In the genomic region with DNA sequence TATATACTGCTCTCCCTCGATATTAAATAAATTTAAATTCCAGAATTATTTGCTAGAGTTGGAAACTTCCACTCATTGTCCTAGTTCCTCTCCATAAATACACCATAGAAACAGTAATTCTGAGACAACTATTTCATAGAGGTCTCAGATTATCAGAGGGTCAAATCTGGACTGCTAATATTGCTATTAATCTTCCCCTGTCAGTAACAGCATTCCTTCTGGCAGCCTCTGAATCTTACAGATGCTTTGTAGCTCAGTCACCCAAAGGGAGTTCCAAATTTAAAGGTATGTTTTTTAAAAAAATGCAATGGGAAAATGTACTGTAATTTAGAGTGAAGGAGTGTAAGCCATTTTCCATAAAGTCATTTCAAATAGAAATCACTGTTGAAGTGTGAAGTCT, we compare ENCODE assay signal across 19 cellular contexts.
A peak's percentile ranks its signal among the peaks of the same experiment; 100 is the strongest.
DNase-seq lines count a peak whose midpoint lies in the region; ATAC-seq and TF ChIP-seq lines count a peak whose summit lies in the region.
"Had no signal": no experiment of that assay in that cellular context is flagged by ENCODE, and none has a peak within 500 bp of the region (broad histone marks: within the 10 kb centered on the region; RNA-seq: fewer than 3 reads in every experiment).

No MANE protein-coding gene starts in this region.

- H2AFZ ChIP-seq in neuronal stem cell (ENCODE audit: low read length), result no peak overlapping the region

- H3K27ac Mint-ChIP-seq in Caco-2 (ENCODE audit: unreplicated experiment), result no peak overlapping the region
- H3K27ac Mint-ChIP-seq: CD8-positive, alpha-beta T cell had no signal

- no peak for TF ChIP-seq POLR2A in gastrocnemius medialis (IDR thresholded peaks at IDR 0.05)
- no peak for TF ChIP-seq POLR2A in transverse colon (IDR thresholded peaks at IDR 0.05)

- no peak overlapping the region for H3K4me3 ChIP-seq in mesodermal cell (ENCODE audit: extremely low read depth, insufficient read depth, low read length, poor library complexity, severe bottlenecking)
- no peak overlapping the region for H3K4me3 ChIP-seq in gastrocnemius medialis
- H3K4me3 ChIP-seq in Caco-2 (ENCODE audit: low read depth, low read length), result no peak overlapping the region
- H3K4me3 ChIP-seq in neuronal stem cell (ENCODE audit: low read length in 2 of 2), result no peak overlapping the region
- no peak overlapping the region for H3K4me3 ChIP-seq in transverse colon
- H3K4me3 ChIP-seq: BLaER1 treated with 17β-estradiol and CSF1 and Interleukin-3, amounts not matched to agents 10 nM and 100 nM had no signal

- H3K27me3 Mint-ChIP-seq in Caco-2 (ENCODE audit: insufficient read depth, unreplicated experiment), result no peaks in the 10 kb centered on the region

- in situ Hi-C loops in gastrocnemius medialis (cut with MboI; ENCODE audit: low sequenced_read_pairs in 4 of 4), result no loop called here
- in situ Hi-C loops in transverse colon (cut with MboI; ENCODE audit: low pct_ligation_motif_present in 1 of 4, low pct_unique_long_range_greater_than_20kb in 1 of 4, low sequenced_read_pairs in 3 of 4), result no loop called here

- no peak overlapping the region for H2BK15ac ChIP-seq in neuronal stem cell (ENCODE audit: low read length)

- no peak overlapping the region for H3K4ac ChIP-seq in neuronal stem cell (ENCODE audit: low read length)

- TF ChIP-seq CTCF in VCaP (conservative IDR thresholded peaks at IDR 0.05) (no peak), gastrocnemius medialis (IDR thresholded peaks at IDR 0.05 in 4 of 5, conservative IDR thresholded peaks at IDR 0.05 in 1 of 5) (no peak), Caco-2 (IDR thresholded peaks at IDR 0.05; ENCODE audit: insufficient read depth in 1 of 2, low read depth in 1 of 2, low read length in 1 of 2, severe bottlenecking in 1 of 2, unreplicated experiment in 1 of 2) (no peak), transverse colon (IDR thresholded peaks at IDR 0.05) (no peak)

- CTCF ChIA-PET in Caco-2 (lab: Charles Lee), result no interaction called here

- no peak overlapping the region for H4K8ac ChIP-seq in neuronal stem cell (ENCODE audit: low read depth, low read length)

- BruUV-seq in Caco-2 (replicated peaks; lab: Mats Ljungman, UMichigan), result no TSS peak

- DNase-seq in Daoy (ENCODE audit: low read depth) (peak; percentile 8), gastrocnemius medialis (no peak), Caco-2 (no peak), neuronal stem cell (ENCODE audit: low spot score) (no peak), transverse colon (no peak)
- DNase-seq: CD8-positive, alpha-beta T cell; DMS79; GOT3; KG1; NCI-H1436; NCI-H1930; NCI-H345; NCI-H524 treated with DMSO at 0.1 percent for 48 hours; Right ventricle myocardium superior had no signal

- intact Hi-C loops in gastrocnemius medialis (cut with DNase I; ENCODE audit: low total_unique reads) (no loop called here), Caco-2 (cut with micrococcal nuclease; ENCODE audit: unreplicated experiment) (no loop called here), transverse colon (cut with DNase I; ENCODE audit: low total_unique reads) (no loop called here)

- H3K9ac ChIP-seq in neuronal stem cell (ENCODE audit: low read depth, low read length, poor library complexity), result no peak overlapping the region
- H3K9ac ChIP-seq: BLaER1 treated with 17β-estradiol and CSF1 and Interleukin-3, amounts not matched to agents 10 nM and 100 nM had no signal

- no peak overlapping the region for H3K18ac ChIP-seq in neuronal stem cell (ENCODE audit: low read length)

- H2BK12ac ChIP-seq in neuronal stem cell (ENCODE audit: low read length), result no peak overlapping the region

- no peaks in the 10 kb centered on the region for H3K79me1 ChIP-seq in neuronal stem cell (ENCODE audit: low read depth, low read length)

- H2BK5ac ChIP-seq in neuronal stem cell (ENCODE audit: low read length), result no peak overlapping the region

- no peak for TF ChIP-seq RAD21 in Ishikawa (IDR thresholded peaks at IDR 0.05; ENCODE audit: low read depth)

- H2AK5ac ChIP-seq in neuronal stem cell (ENCODE audit: low read depth, low read length), result no peak overlapping the region

- no peaks in the 10 kb centered on the region for H3K36me3 Mint-ChIP-seq in Caco-2 (ENCODE audit: insufficient read depth, unreplicated experiment)
- H3K36me3 Mint-ChIP-seq: CD8-positive, alpha-beta T cell had no signal

- no peak overlapping the region for H4K91ac ChIP-seq in neuronal stem cell (ENCODE audit: low read depth, low read length, poor library complexity)

- H3K14ac ChIP-seq in neuronal stem cell (ENCODE audit: low read length), result no peak overlapping the region

- no peaks in the 10 kb centered on the region for H3K36me3 ChIP-seq in mesodermal cell (ENCODE audit: control insufficient read depth, insufficient read depth, low read length)
- H3K36me3 ChIP-seq in gastrocnemius medialis, result no peaks in the 10 kb centered on the region
- H3K36me3 ChIP-seq in Caco-2 (ENCODE audit: control insufficient read depth, insufficient read depth, low read length), result no peaks in the 10 kb centered on the region
- H3K36me3 ChIP-seq in neuronal stem cell (replicated peaks in 1 of 2; ENCODE audit: control insufficient read depth in 2 of 2, insufficient read depth in 2 of 2, low read length in 2 of 2), result no peaks in the 10 kb centered on the region
- no peaks in the 10 kb centered on the region for H3K36me3 ChIP-seq in transverse colon
- H3K36me3 ChIP-seq: BLaER1 treated with 17β-estradiol and CSF1 and Interleukin-3, amounts not matched to agents 10 nM and 100 nM had no signal

- POLR2A ChIA-PET in Caco-2 (lab: Charles Lee), result no interaction called here

- TF ChIP-seq EP300 in Ishikawa (IDR thresholded peaks at IDR 0.05; ENCODE audit: borderline replicate concordance) (no peak), transverse colon (IDR thresholded peaks at IDR 0.05; ENCODE audit: low read depth) (no peak)

- no peak overlapping the region for H2BK120ac ChIP-seq in neuronal stem cell (ENCODE audit: low read depth, low read length)

- H3K9me3 Mint-ChIP-seq in Caco-2 (ENCODE audit: unreplicated experiment), result no peaks in the 10 kb centered on the region
- H3K9me3 Mint-ChIP-seq: CD8-positive, alpha-beta T cell had no signal

- H3K27me3 ChIP-seq in gastrocnemius medialis (no peaks in the 10 kb centered on the region), Caco-2 (replicated peaks; ENCODE audit: control insufficient read depth, insufficient read depth, low read length) (no peaks in the 10 kb centered on the region), neuronal stem cell (ENCODE audit: control insufficient read depth in 3 of 3, insufficient read depth in 3 of 3, low read depth in 1 of 3, low read length in 3 of 3) (no peaks in the 10 kb centered on the region), transverse colon (no peaks in the 10 kb centered on the region)
- H3K27me3 ChIP-seq: BLaER1 treated with 17β-estradiol and CSF1 and Interleukin-3, amounts not matched to agents 10 nM and 100 nM had no signal

- no peaks in the 10 kb centered on the region for H3K4me1 Mint-ChIP-seq in Caco-2 (ENCODE audit: low read depth, unreplicated experiment)

- H3K4me1 ChIP-seq in mesodermal cell (ENCODE audit: control insufficient read depth, insufficient read depth, low read length, poor library complexity, severe bottlenecking), result peaks cover 4% of the 10 kb centered on the region
- no peaks in the 10 kb centered on the region for H3K4me1 ChIP-seq in gastrocnemius medialis
- H3K4me1 ChIP-seq in Caco-2, result no peaks in the 10 kb centered on the region
- peaks cover 0 to 5% of the 10 kb centered on the region in 2 donors for H3K4me1 ChIP-seq in neuronal stem cell (ENCODE audit: control insufficient read depth in 2 of 2, insufficient read depth in 1 of 2, low read depth in 1 of 2, low read length in 2 of 2)
- no peaks in the 10 kb centered on the region for H3K4me1 ChIP-seq in transverse colon
- H3K4me1 ChIP-seq: BLaER1 treated with 17β-estradiol and CSF1 and Interleukin-3, amounts not matched to agents 10 nM and 100 nM had no signal

- H3K4me2 ChIP-seq in neuronal stem cell (ENCODE audit: insufficient read depth, low read length, poor library complexity, severe bottlenecking), result no peak overlapping the region
- H3K4me2 ChIP-seq: BLaER1 treated with 17β-estradiol and CSF1 and Interleukin-3, amounts not matched to agents 10 nM and 100 nM had no signal

- WGBS in mesodermal cell (ENCODE audit: insufficient coverage in 2 of 2), 2 experiments, result 100% methylated on average over 1 of the region's 1 CpG; no CpG with 5 or more reads in 1 of the 2 experiments
- no CpG with 5 or more reads among the region's 1 CpG for WGBS in neuronal stem cell (ENCODE audit: extremely low coverage in 2 of 2, insufficient read length in 2 of 2, insufficient replicate concordance in 1 of 2), 2 donors
- WGBS in transverse colon (ENCODE audit: low coverage in 1 of 2), 2 donors, result 73 to 78% methylated on average over 1 of the region's 1 CpG

- no peak for ATAC-seq in gastrocnemius medialis
- ATAC-seq: CD8-positive, alpha-beta T cell; HepG2 had no signal

- no peak overlapping the region for H3K23ac ChIP-seq in neuronal stem cell (ENCODE audit: low read depth, low read length, poor library complexity)

- H3K27ac ChIP-seq in VCaP, result 0 out of 2 replicates have a peak overlapping the region, but pooled peaks have one; percentile 10
- H3K27ac ChIP-seq in mesodermal cell (ENCODE audit: low read depth, low read length, severe bottlenecking), result peak overlapping the region; percentile 58
- H3K27ac ChIP-seq in gastrocnemius medialis, result no peak overlapping the region
- H3K27ac ChIP-seq in neuronal stem cell (replicated peaks; ENCODE audit: low read length), result no peak overlapping the region
- H3K27ac ChIP-seq in transverse colon, result no peak overlapping the region
- H3K27ac ChIP-seq: BLaER1 treated with 17β-estradiol and CSF1 and Interleukin-3, amounts not matched to agents 10 nM and 100 nM had no signal

- H3K9me3 ChIP-seq in mesodermal cell (ENCODE audit: control insufficient read depth, low read length) (no peaks in the 10 kb centered on the region), gastrocnemius medialis (no peaks in the 10 kb centered on the region), Caco-2 (no peaks in the 10 kb centered on the region), neuronal stem cell (replicated peaks in 1 of 2; ENCODE audit: control insufficient read depth in 2 of 2, insufficient read depth in 1 of 2, low read depth in 1 of 2, low read length in 2 of 2) (no peaks in the 10 kb centered on the region), transverse colon (no peaks in the 10 kb centered on the region)
- H3K9me3 ChIP-seq: BLaER1 treated with 17β-estradiol and CSF1 and Interleukin-3, amounts not matched to agents 10 nM and 100 nM had no signal

- no peak overlapping the region for H3K4me3 Mint-ChIP-seq in Caco-2 (ENCODE audit: unreplicated experiment)
- H3K4me3 Mint-ChIP-seq: CD8-positive, alpha-beta T cell had no signal

TF ChIP-seq in Ishikawa, 13 proteins besides CTCF, POLR2A, EP300 and RAD21:
- TF ChIP-seq TCF12 (IDR thresholded peaks at IDR 0.05; ENCODE audit: low read depth), result no peak
- TF ChIP-seq TEAD4 (IDR thresholded peaks at IDR 0.05), result 0 out of 2 replicates have a peak, but pooled peaks have one; percentile 11
- 0 out of 2 replicates have a peak, but pooled peaks have one; percentile 34 for TF ChIP-seq FOXM1 (IDR thresholded peaks at IDR 0.05; ENCODE audit: borderline replicate concordance, low read depth)

Comparison
In these comparisons a context has a peak if more than half of its experiments do, and no peak if none do; other contexts are left out.
1. H3K27ac ChIP-seq: peak in VCaP (single experiment) and mesodermal cell (single experiment); none in gastrocnemius medialis (0 of 4), neuronal stem cell (single experiment) and transverse colon (0 of 4).